Comparison of ENCODE assay signal across 8 cellular contexts in genomic region chr20:10671850-10672578, GRCh38. TPM values are rescaled to one million over a fixed set of nuclear protein-coding genes. Genes with fewer than 3 reads are reported as not detected.
DNase-seq lines count a peak whose midpoint lies in the region; ATAC-seq and TF ChIP-seq lines count a peak whose summit lies in the region.

No MANE protein-coding gene starts in this region.

- DNase-seq in Kasumi-1 (lab: John Stamatoyannopoulos, UW) (peak; percentile 73 to 85), cardiac muscle cell (ENCODE audit: low read depth in 1 of 2, low spot score in 1 of 2) (peak; percentile 50 to 81), progenitor cell of endocrine pancreas (ENCODE audit: low spot score, unreplicated experiment) (peak; percentile 25)
- DNase-seq in activated naive CD4-positive, alpha-beta T cell treated with anti-CD3 and anti-CD28 coated beads, Interleukin-2, amount 10 ng/mL, durations not matched to agents 7 days and 5 days, result peak; percentile 28

- peaks cover 17% of the 10 kb centered on the region for H3K4me1 ChIP-seq in ES-I3 (ENCODE audit: insufficient read depth, low read length)
- H3K4me1 ChIP-seq in cardiac muscle cell (ENCODE audit: low read depth), result peaks cover 14% of the 10 kb centered on the region

- no peak for ATAC-seq in HG03280 (IDR thresholded peaks at IDR 0.05; ENCODE audit: unreplicated experiment)
- no peak for ATAC-seq in GM19395 (IDR thresholded peaks at IDR 0.05; ENCODE audit: unreplicated experiment)
- no peak for ATAC-seq in GM19463 (IDR thresholded peaks at IDR 0.05; ENCODE audit: unreplicated experiment)

- peak overlapping the region; percentile 95 for H3K27ac ChIP-seq in cardiac muscle cell

- peak overlapping the region; percentile 89 for H3K4me3 ChIP-seq in cardiac muscle cell

- TF ChIP-seq CTCF in cardiac muscle cell (IDR thresholded peaks at IDR 0.05; ENCODE audit: low read depth, low read length) (no peak), progenitor cell of endocrine pancreas (IDR thresholded peaks at IDR 0.05; ENCODE audit: unreplicated experiment) (no peak)

- no peaks in the 10 kb centered on the region for H3K36me3 Mint-ChIP-seq in activated naive CD4-positive, alpha-beta T cell treated with anti-CD3 and anti-CD28 coated beads, Interleukin-2, amount 10 ng/mL, durations not matched to agents 7 days and 5 days
- peaks cover 29% of the 10 kb centered on the region for H3K36me3 Mint-ChIP-seq in progenitor cell of endocrine pancreas (ENCODE audit: insufficient read depth)

- H3K27ac Mint-ChIP-seq in activated naive CD4-positive, alpha-beta T cell treated with anti-CD3 and anti-CD28 coated beads, Interleukin-2, amount 10 ng/mL, durations not matched to agents 7 days and 5 days, result no peak overlapping the region
- peak overlapping the region; percentile 96 for H3K27ac Mint-ChIP-seq in progenitor cell of endocrine pancreas

- H3K27me3 ChIP-seq in cardiac muscle cell, result no peaks in the 10 kb centered on the region

- no peaks in the 10 kb centered on the region for H3K9me3 Mint-ChIP-seq in activated naive CD4-positive, alpha-beta T cell treated with anti-CD3 and anti-CD28 coated beads, Interleukin-2, amount 10 ng/mL, durations not matched to agents 7 days and 5 days
- no peaks in the 10 kb centered on the region for H3K9me3 Mint-ChIP-seq in progenitor cell of endocrine pancreas (ENCODE audit: low read depth)

- H3K4me1 Mint-ChIP-seq in activated naive CD4-positive, alpha-beta T cell treated with anti-CD3 and anti-CD28 coated beads, Interleukin-2, amount 10 ng/mL, durations not matched to agents 7 days and 5 days, result peaks cover 25% of the 10 kb centered on the region
- H3K4me1 Mint-ChIP-seq in progenitor cell of endocrine pancreas (ENCODE audit: low read depth), result peaks cover 45% of the 10 kb centered on the region

- H3K36me3 ChIP-seq in ES-I3 (ENCODE audit: insufficient read depth, low read length), result 0 out of 2 replicates have a peak, but pooled peaks cover 3% of the 10 kb centered on the region
- H3K36me3 ChIP-seq in cardiac muscle cell, result no peaks in the 10 kb centered on the region

- H3K9me3 ChIP-seq in ES-I3 (ENCODE audit: control insufficient read depth, insufficient read depth, low read length) (no peaks in the 10 kb centered on the region), cardiac muscle cell (ENCODE audit: low read depth) (no peaks in the 10 kb centered on the region)

- H3K4me3 Mint-ChIP-seq in activated naive CD4-positive, alpha-beta T cell treated with anti-CD3 and anti-CD28 coated beads, Interleukin-2, amount 10 ng/mL, durations not matched to agents 7 days and 5 days, result peak overlapping the region; percentile 71
- peak overlapping the region; percentile 99 for H3K4me3 Mint-ChIP-seq in progenitor cell of endocrine pancreas (ENCODE audit: low read depth)

- peak overlapping the region; percentile 80 for H3K9ac ChIP-seq in ES-I3 (ENCODE audit: low read depth, low read length)

- H3K27me3 Mint-ChIP-seq in activated naive CD4-positive, alpha-beta T cell treated with anti-CD3 and anti-CD28 coated beads, Interleukin-2, amount 10 ng/mL, durations not matched to agents 7 days and 5 days, result peaks cover 83% of the 10 kb centered on the region
- no peaks in the 10 kb centered on the region for H3K27me3 Mint-ChIP-seq in progenitor cell of endocrine pancreas

- CTCF ChIA-PET in activated naive CD4-positive, alpha-beta T cell treated with anti-CD3 and anti-CD28 coated beads, Interleukin-2, amount 10 ng/mL, durations not matched to agents 7 days and 5 days (lab: Charles Lee), result interaction anchor here (1.3 to 1.7 kb wide), 4 partner anchors 9 to 200 kb away, joined by 4 to 6 read pairs (median 4); no protein-coding TSS in a partner anchor

RNA-seq across cellular contexts. Expression of gene JAG1, which starts 1.8 kb away (rescaled TPM):
- 45.3 and 53.2 TPM in 2 replicates for total RNA-seq in cardiac muscle cell
- 18.3 and 21.3 TPM in 2 replicates for polyA plus RNA-seq in cardiac muscle cell
- total RNA-seq in progenitor cell of endocrine pancreas, result 260 and 277 TPM in 2 replicates

Comparison
In these comparisons a context has a peak if more than half of its experiments do, and no peak if none do; other contexts are left out.
1. DNase-seq: peak in every context shown above with its lines; median percentile 79 in Kasumi-1; 66 in cardiac muscle cell; 28 in activated naive CD4-positive, alpha-beta T cell treated with anti-CD3 and anti-CD28 coated beads, Interleukin-2, amount 10 ng/mL, durations not matched to agents 7 days and 5 days; 25 in progenitor cell of endocrine pancreas.